11 cellular contexts compared by ENCODE assay signal in the genomic region with DNA sequence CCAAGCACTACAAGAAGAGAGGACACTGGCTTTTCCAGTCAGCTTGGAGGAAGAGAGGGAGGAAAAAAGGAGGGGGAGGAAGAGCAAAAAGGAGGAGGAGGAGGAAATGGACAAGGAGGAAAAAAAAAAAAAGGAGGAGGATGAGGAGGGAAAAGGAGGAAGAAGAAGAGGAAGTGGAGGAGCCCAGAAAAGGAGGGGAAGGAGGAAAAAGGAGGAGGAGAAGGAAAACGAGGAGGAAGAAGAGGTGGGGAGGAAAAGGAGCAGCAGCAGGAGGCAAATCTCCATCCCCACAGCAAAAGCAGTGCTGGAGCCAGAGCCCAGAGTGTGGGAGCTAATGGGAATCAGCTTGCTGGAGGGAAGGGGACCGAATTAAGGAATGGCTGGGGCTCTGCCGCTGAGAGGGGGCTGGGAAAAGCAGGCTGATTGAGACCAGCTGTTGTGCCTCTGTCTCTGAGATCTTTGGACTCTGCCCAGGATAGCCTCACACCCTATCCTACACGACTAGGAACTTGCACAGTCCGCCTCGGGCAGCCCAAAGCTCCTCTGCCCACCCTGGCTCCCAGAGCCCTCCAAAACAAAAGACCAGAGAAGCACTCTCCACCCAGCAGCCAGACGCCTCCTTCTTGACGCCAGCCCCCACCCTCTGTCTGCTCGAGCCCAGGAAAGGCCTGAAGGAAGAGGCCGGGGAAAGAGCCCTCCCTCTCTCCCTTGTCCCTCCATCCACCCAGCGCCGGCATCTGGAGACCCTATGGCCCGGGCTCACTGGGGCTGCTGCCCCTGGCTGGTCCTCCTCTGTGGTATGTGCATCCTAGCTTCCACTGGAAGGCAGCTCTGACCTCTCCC. TPM values are rescaled to one million over a fixed set of nuclear protein-coding genes. Genes with fewer than 3 reads are reported as not detected.
DNase-seq lines count a peak whose midpoint lies in the region; ATAC-seq and TF ChIP-seq lines count a peak whose summit lies in the region.
"Had no signal": no experiment of that assay in that cellular context is flagged by ENCODE, and none has a peak within 500 bp of the region (broad histone marks: within the 10 kb centered on the region; RNA-seq: fewer than 3 reads in every experiment).

XPNPEP2 (plus strand) TSS at position 514 of the 843 bp plus-strand sequence; CDS start at position 749, 235 bp downstream.

- intact Hi-C loops in PC-9 (cut with micrococcal nuclease; ENCODE audit: unreplicated experiment): no loop called here

- POLR2A ChIA-PET in BJ (lab: Charles Lee): no interaction called here
- POLR2A ChIA-PET in PC-9 (lab: Charles Lee; ENCODE audit: unreplicated experiment): no interaction called here

- DNase-seq in BJ (ENCODE audit: low read depth): peak; percentile 15
- DNase-seq in PC-9: no peak
- DNase-seq in fibroblast of the conjunctiva (ENCODE audit: low read depth): peak; percentile 89
- DNase-seq in neural crest cell (ENCODE audit: low read depth, low spot score): no peak
- no peak for DNase-seq in NCI-H2171 treated with DMSO at 0.1 percent for 48 hours (lab: John Stamatoyannopoulos, UW)
- DNase-seq in osteoblast (ENCODE audit: insufficient read length, low spot score, missing footprints): no peak
- DNase-seq: activated CD4-positive, alpha-beta T cell treated with anti-CD3 and anti-CD28 coated beads, Interleukin-2, amount 50 U/mL, for 48 hours; immature natural killer cell; stimulated activated CD4-positive, alpha-beta T cell treated with anti-CD3 and anti-CD28 coated beads, Interleukin-12 subunit alpha, Interleukin-12 subunit beta, amount 100 ng/mL, for 4 hours had no signal

- peak within 1 kb of the TSS; percentile 19 for H3K27ac Mint-ChIP-seq in neural crest cell (ENCODE audit: unreplicated experiment)

- no peaks in the 10 kb centered on the region for H3K36me3 ChIP-seq in BJ (ENCODE audit: control insufficient read depth, insufficient read depth, low read length)
- H3K36me3 ChIP-seq in PC-9 (ENCODE audit: low read depth): no peaks in the 10 kb centered on the region
- H3K36me3 ChIP-seq in osteoblast (ENCODE audit: insufficient read depth, low read length): no peaks in the 10 kb centered on the region

- no peaks in the 10 kb centered on the region for H3K27me3 ChIP-seq in BJ (ENCODE audit: control insufficient read depth, insufficient read depth, low read length)
- H3K27me3 ChIP-seq in PC-9 (ENCODE audit: insufficient read depth, low read depth): peaks cover 5% of the 10 kb centered on the region; the same call in 1 of the 2 replicates
- peaks cover 9% of the 10 kb centered on the region for H3K27me3 ChIP-seq in osteoblast (ENCODE audit: insufficient read depth, low read length)

- H3K4me3 Mint-ChIP-seq in neural crest cell: no peak within 1 kb of the TSS
- H3K4me3 Mint-ChIP-seq: immature natural killer cell had no signal

- H3K27ac ChIP-seq in PC-9 (no peak within 1 kb of the TSS), osteoblast (ENCODE audit: low read depth, low read length) (no peak within 1 kb of the TSS)

- H3K9me3 Mint-ChIP-seq in neural crest cell: peaks cover 3% of the 10 kb centered on the region
- H3K9me3 Mint-ChIP-seq: immature natural killer cell had no signal

- H3K4me3 ChIP-seq in BJ (ENCODE audit: low read depth, low read length): no peak within 1 kb of the TSS
- H3K4me3 ChIP-seq in PC-9: no peak within 1 kb of the TSS
- H3K4me3 ChIP-seq in osteoblast (ENCODE audit: insufficient read depth, low read length): no peak within 1 kb of the TSS

- ATAC-seq in GM21360 (IDR thresholded peaks at IDR 0.05; ENCODE audit: unreplicated experiment) (no peak), GM19328 (IDR thresholded peaks at IDR 0.05; ENCODE audit: unreplicated experiment) (no peak)

- peaks cover 17% of the 10 kb centered on the region for H3K4me1 ChIP-seq in PC-9 (replicated peaks; ENCODE audit: insufficient read depth)
- H3K4me1 ChIP-seq in osteoblast (ENCODE audit: insufficient read depth, low read length): no peaks in the 10 kb centered on the region

- no peaks in the 10 kb centered on the region for H4K20me1 ChIP-seq in PC-9 (ENCODE audit: insufficient read depth)
- H4K20me1 ChIP-seq in osteoblast (ENCODE audit: insufficient read depth, low read length): no peaks in the 10 kb centered on the region

- H3F3A ChIP-seq in PC-9 (ENCODE audit: insufficient read depth, low read depth): peaks cover 7% of the 10 kb centered on the region; the same call in 1 of the 2 replicates

- H3K9me3 ChIP-seq in PC-9 (ENCODE audit: insufficient read depth, low read depth): no peaks in the 10 kb centered on the region
- no peaks in the 10 kb centered on the region for H3K9me3 ChIP-seq in osteoblast (ENCODE audit: low read depth, low read length)

- no TSS peak for BruUV-seq in PC-9 (replicated peaks; lab: Mats Ljungman, UMichigan)

- CTCF ChIA-PET in BJ (lab: Yijun Ruan, JAX): interaction anchor here (0.6 to 4.2 kb wide), 3 partner anchors 12 to 131 kb away, joined by 3 to 29 read pairs (median 3); no protein-coding TSS in a partner anchor
- CTCF ChIA-PET in PC-9 (lab: Charles Lee): no interaction called here

- no peaks in the 10 kb centered on the region for H3K36me3 Mint-ChIP-seq in neural crest cell (ENCODE audit: low read depth)
- H3K36me3 Mint-ChIP-seq: immature natural killer cell had no signal

- H3K4me2 ChIP-seq in PC-9: peak within 1 kb of the TSS; percentile 10; the same call in 1 of the 2 replicates
- H3K4me2 ChIP-seq in osteoblast (ENCODE audit: insufficient read depth, low read length): no peak within 1 kb of the TSS

- H3K4me1 Mint-ChIP-seq in neural crest cell: peaks cover 25% of the 10 kb centered on the region

- no peaks in the 10 kb centered on the region for H3K9me2 ChIP-seq in PC-9 (ENCODE audit: insufficient read depth)

- H3K27me3 Mint-ChIP-seq in neural crest cell (ENCODE audit: low read depth): no peaks in the 10 kb centered on the region

- no peak for TF ChIP-seq CTCF in BJ (IDR thresholded peaks at IDR 0.05; ENCODE audit: insufficient read depth, low read depth, low read length)
- TF ChIP-seq CTCF in PC-9 (conservative IDR thresholded peaks at IDR 0.05): no peak
- TF ChIP-seq CTCF in neural crest cell (conservative IDR thresholded peaks at IDR 0.05): no peak
- no peak for TF ChIP-seq CTCF in osteoblast (IDR thresholded peaks at IDR 0.05; ENCODE audit: extremely low read depth, low read depth, low read length)

- 0 out of 2 replicates have a peak within 1 kb of the TSS, but pooled peaks have one; percentile 1 for H2AFZ ChIP-seq in PC-9
- no peak within 1 kb of the TSS for H2AFZ ChIP-seq in osteoblast (ENCODE audit: low read length)

- H3K79me2 ChIP-seq in PC-9 (ENCODE audit: low read depth) (no peaks in the 10 kb centered on the region), osteoblast (ENCODE audit: insufficient read depth, low read length) (no peaks in the 10 kb centered on the region)

RNA-seq across cellular contexts. Expression of gene XPNPEP2, which starts in this region (rescaled TPM):
- polyA plus RNA-seq in BJ (2011; rRNA removed): 0.16 and 0.32 TPM in 2 replicates
- not detected in 2 replicates for polyA minus RNA-seq in BJ (2011; rRNA and poly(A)+ RNA removed)
- not detected in 2 replicates for total RNA-seq in PC-9 (2021)
- total RNA-seq in neural crest cell: 0.32 and 0.40 TPM in 2 replicates
- total RNA-seq in osteoblast: not detected in 2 replicates

Comparison
In these comparisons a context has a peak if more than half of its experiments do, and no peak if none do; other contexts are left out.
1. Peak in DNase-seq in BJ; RNA of the gene not detected or under 1 TPM.